In genomic region chr3:10935028-10935427, GRCh38 we compare ENCODE assay signal across 2 cellular contexts.
A peak's percentile ranks its signal among the peaks of the same experiment; 100 is the strongest.
TF ChIP-seq lines count a peak whose summit lies in the region.

No MANE protein-coding gene starts in this region.

TF ChIP-seq in K562, 482 proteins besides CTCF, POLR2A, EP300 and RAD21:
- no peak for TF ChIP-seq BCL6 (CRISPR knock-in tag; IDR thresholded peaks at IDR 0.05)
- TF ChIP-seq ZBTB33 (CRISPR knock-in tag; IDR thresholded peaks at IDR 0.05): peak; percentile 81

TF ChIP-seq in HepG2, 621 proteins besides CTCF, POLR2A, EP300 and RAD21:
- TF ChIP-seq REST (IDR thresholded peaks at IDR 0.05; ENCODE audit: borderline replicate concordance in 1 of 2, low read depth in 1 of 2, low read length in 2 of 2): no peak
- TF ChIP-seq ZBTB33 (CRISPR knock-in tag; IDR thresholded peaks at IDR 0.05): peak; percentile 58; the same call in 1 of the 2 replicates
